ENCODE assay signal across 8 cellular contexts in the genomic region with DNA sequence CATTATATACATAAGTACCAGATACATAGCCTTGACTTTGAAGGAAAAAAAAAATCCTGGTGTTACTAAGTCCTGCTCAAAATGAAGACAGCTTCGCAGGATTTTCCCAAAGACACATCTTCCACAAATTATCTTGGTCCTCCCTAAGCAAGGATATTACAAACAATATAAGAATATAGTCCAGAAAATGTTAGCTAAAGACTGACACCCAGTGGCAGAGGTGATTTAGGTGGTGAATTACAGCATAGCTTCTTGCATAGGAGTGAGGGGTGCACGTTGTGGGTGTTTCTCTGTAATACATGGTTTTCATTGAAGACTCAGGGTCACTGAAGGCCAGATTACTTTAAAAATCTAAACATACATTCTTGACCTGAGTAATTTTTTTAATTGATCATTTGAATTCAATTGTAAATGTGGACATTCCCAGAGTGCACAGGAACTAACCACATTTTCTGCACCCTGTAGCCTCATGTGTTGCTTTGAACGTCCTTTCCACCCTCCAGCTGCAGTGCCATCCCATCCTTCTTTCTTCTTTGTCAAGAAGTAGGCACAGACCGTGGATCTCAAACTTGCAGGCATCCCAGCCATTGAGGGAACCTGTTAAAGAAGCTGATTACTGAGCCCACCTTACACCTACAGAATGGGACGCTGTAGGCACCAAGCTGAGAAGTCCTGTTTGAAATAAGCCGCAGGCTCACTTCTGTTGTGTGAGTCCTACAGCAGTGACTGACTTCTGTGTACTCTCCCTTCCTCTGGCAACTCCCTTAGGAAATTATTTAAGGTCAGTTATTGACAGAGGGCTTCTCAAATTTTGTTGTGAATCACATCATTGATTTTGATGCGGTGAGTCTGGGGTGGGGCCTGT.
DNase-seq lines count a peak whose midpoint lies in the region; ATAC-seq and TF ChIP-seq lines count a peak whose summit lies in the region.

No MANE protein-coding gene starts in this region.

- no peak overlapping the region for H3K27ac Mint-ChIP-seq in T-helper 17 cell
- no peak overlapping the region for H3K27ac Mint-ChIP-seq in activated CD8-positive, alpha-beta memory T cell treated with anti-CD3 and anti-CD28 coated beads, Interleukin-2, amount 10 ng/mL, durations not matched to agents 7 days and 5 days

- H3K27ac ChIP-seq in thoracic aorta = no peak overlapping the region

- no peak overlapping the region for H3K4me3 Mint-ChIP-seq in T-helper 17 cell
- no peak overlapping the region for H3K4me3 Mint-ChIP-seq in activated CD8-positive, alpha-beta memory T cell treated with anti-CD3 and anti-CD28 coated beads, Interleukin-2, amount 10 ng/mL, durations not matched to agents 7 days and 5 days

- peaks cover 2% of the 10 kb centered on the region for H3K4me1 Mint-ChIP-seq in T-helper 17 cell
- H3K4me1 Mint-ChIP-seq in activated CD8-positive, alpha-beta memory T cell treated with anti-CD3 and anti-CD28 coated beads, Interleukin-2, amount 10 ng/mL, durations not matched to agents 7 days and 5 days = peaks cover 11% of the 10 kb centered on the region

- H3K4me1 ChIP-seq in thoracic aorta (ENCODE audit: control insufficient read depth in 1 of 2, low read depth in 2 of 2) = no peaks in the 10 kb centered on the region

- peak; percentile 71 for ATAC-seq in T-helper 17 cell
- ATAC-seq in thoracic aorta (ENCODE audit: insufficient number of reproducible peaks, low FRiP score, low read depth) = no peak
- no peak for ATAC-seq in activated CD8-positive, alpha-beta memory T cell treated with anti-CD3 and anti-CD28 coated beads, Interleukin-2, amount 10 ng/mL, durations not matched to agents 7 days and 5 days
- no peak for ATAC-seq in HG02840 (IDR thresholded peaks at IDR 0.05; ENCODE audit: low FRiP score, unreplicated experiment)

- no peak overlapping the region for H3K4me3 ChIP-seq in thoracic aorta

- no peaks in the 10 kb centered on the region for H3K36me3 Mint-ChIP-seq in T-helper 17 cell (ENCODE audit: low read depth)
- no peaks in the 10 kb centered on the region for H3K36me3 Mint-ChIP-seq in activated CD8-positive, alpha-beta memory T cell treated with anti-CD3 and anti-CD28 coated beads, Interleukin-2, amount 10 ng/mL, durations not matched to agents 7 days and 5 days

- no peaks in the 10 kb centered on the region for H3K27me3 Mint-ChIP-seq in T-helper 17 cell
- peaks cover 3% of the 10 kb centered on the region for H3K27me3 Mint-ChIP-seq in activated CD8-positive, alpha-beta memory T cell treated with anti-CD3 and anti-CD28 coated beads, Interleukin-2, amount 10 ng/mL, durations not matched to agents 7 days and 5 days

- H3K9me3 Mint-ChIP-seq in activated CD8-positive, alpha-beta memory T cell treated with anti-CD3 and anti-CD28 coated beads, Interleukin-2, amount 10 ng/mL, durations not matched to agents 7 days and 5 days (ENCODE audit: low read depth) = no peaks in the 10 kb centered on the region

- H3K36me3 ChIP-seq in thoracic aorta = no peaks in the 10 kb centered on the region

- H3K27me3 ChIP-seq in thoracic aorta (replicated peaks; ENCODE audit: insufficient read depth) = no peaks in the 10 kb centered on the region

- no peaks in the 10 kb centered on the region for H3K9me3 ChIP-seq in T-helper 17 cell (ENCODE audit: control insufficient read depth, low read length, poor library complexity, severe bottlenecking)
- H3K9me3 ChIP-seq in thoracic aorta = no peaks in the 10 kb centered on the region

- CTCF ChIA-PET in activated CD8-positive, alpha-beta memory T cell treated with anti-CD3 and anti-CD28 coated beads, Interleukin-2, amount 10 ng/mL, durations not matched to agents 7 days and 5 days (lab: Charles Lee) = interaction anchor here (0.7 to 11.5 kb wide), 30 partner anchors 9 to 518 kb away, joined by 3 to 79 read pairs (median 4); a partner anchor contains a TSS

- TF ChIP-seq CTCF in thoracic aorta (IDR thresholded peaks at IDR 0.05) = peak; percentile 20

- DNase-seq in stimulated activated CD4-positive, alpha-beta T cell treated with anti-CD3 and anti-CD28 coated beads, Interleukin-2, amount 100 ng/mL, for 24 hours = peak; percentile 5 to 35
- DNase-seq in stimulated activated CD4-positive, alpha-beta T cell treated with anti-CD3 and anti-CD28 coated beads, Interleukin-4, amount 100 ng/mL, for 1 hour = no peak
- DNase-seq in Kasumi-1 (lab: John Stamatoyannopoulos, UW) = peak; percentile 60 to 73
- DNase-seq in T-helper 17 cell = no peak
- peak; percentile 45 for DNase-seq in glomerular visceral epithelial cell (ENCODE audit: extremely low spot score)
- DNase-seq in thoracic aorta (ENCODE audit: low spot score) = no peak
- no peak for DNase-seq in activated CD8-positive, alpha-beta memory T cell treated with anti-CD3 and anti-CD28 coated beads, Interleukin-2, amount 10 ng/mL, durations not matched to agents 7 days and 5 days

Comparison
In these comparisons a context has a peak if more than half of its experiments do, and no peak if none do; other contexts are left out.
1. DNase-seq: peak in stimulated activated CD4-positive, alpha-beta T cell treated with anti-CD3 and anti-CD28 coated beads, Interleukin-2, amount 100 ng/mL, for 24 hours (2 of 2), Kasumi-1 (2 of 2) and glomerular visceral epithelial cell (single experiment); none in stimulated activated CD4-positive, alpha-beta T cell treated with anti-CD3 and anti-CD28 coated beads, Interleukin-4, amount 100 ng/mL, for 1 hour (single experiment), T-helper 17 cell (0 of 3), thoracic aorta (single experiment) and activated CD8-positive, alpha-beta memory T cell treated with anti-CD3 and anti-CD28 coated beads, Interleukin-2, amount 10 ng/mL, durations not matched to agents 7 days and 5 days (single experiment).